In genomic region chr13:24625870-24626419, GRCh38 we compare ENCODE assay signal across 10 cellular contexts. TPM values are rescaled to one million over a fixed set of nuclear protein-coding genes. Genes with fewer than 3 reads are reported as not detected.
DNase-seq lines count a peak whose midpoint lies in the region; ATAC-seq and TF ChIP-seq lines count a peak whose summit lies in the region.
"Had no signal": no experiment of that assay in that cellular context is flagged by ENCODE, and none has a peak within 500 bp of the region (broad histone marks: within the 10 kb centered on the region; RNA-seq: fewer than 3 reads in every experiment).

No MANE protein-coding gene starts in this region.

- no peaks in the 10 kb centered on the region for H3K9me1 ChIP-seq in IMR-90 (ENCODE audit: insufficient read depth, low read length)

- no peak for TF ChIP-seq RAD21 in IMR-90 (IDR thresholded peaks at IDR 0.05; ENCODE audit: low read length)

- H3K4me1 ChIP-seq in left ventricle myocardium inferior, result peaks cover 4% of the 10 kb centered on the region
- H3K4me1 ChIP-seq in IMR-90 (ENCODE audit: control insufficient read depth, insufficient read depth, low read length), result peaks cover 2% of the 10 kb centered on the region; the same call in 1 of the 2 replicates
- H3K4me1 ChIP-seq in urinary bladder (ENCODE audit: insufficient read depth), result peaks cover 2% of the 10 kb centered on the region
- H3K4me1 ChIP-seq: thyroid gland had no signal

- H2BK120ac ChIP-seq in IMR-90 (ENCODE audit: low read depth, low read length), result no peak overlapping the region

- H2AK5ac ChIP-seq in IMR-90 (ENCODE audit: low read depth, low read length), result no peak overlapping the region

- intact Hi-C loops in left ventricle myocardium inferior (cut with micrococcal nuclease), result no loop called here
- intact Hi-C loops in Right ventricle myocardium superior (cut with DNase I), result no loop called here
- intact Hi-C loops in IMR-90 (cut with micrococcal nuclease), result no loop called here
- intact Hi-C loops in dendritic cell treated with granulocyte-macrophage colony-stimulating factor and Interleukin-4, amounts not matched to agents 40 ng/mL and 50 ng/mL, for 4 days (cut with micrococcal nuclease), result no loop called here

- H3K4me1 Mint-ChIP-seq in dendritic cell treated with granulocyte-macrophage colony-stimulating factor and Interleukin-4, amounts not matched to agents 40 ng/mL and 50 ng/mL, for 4 days (ENCODE audit: low read depth), result peaks cover 31% of the 10 kb centered on the region

- no peaks in the 10 kb centered on the region for H4K20me1 ChIP-seq in IMR-90 (ENCODE audit: insufficient read depth, low read length)

- no peak overlapping the region for H4K91ac ChIP-seq in IMR-90 (ENCODE audit: insufficient read depth, low read depth, low read length)

- H3K27ac ChIP-seq in left ventricle myocardium inferior (replicated peaks), result peak overlapping the region; percentile 19
- 0 out of 2 replicates have a peak overlapping the region, but pooled peaks have one; percentile 10 for H3K27ac ChIP-seq in IMR-90 (ENCODE audit: insufficient read depth, low read length)
- H3K27ac ChIP-seq in urinary bladder (ENCODE audit: low read depth), result peak overlapping the region; percentile 34
- H3K27ac ChIP-seq: C4-2B, thyroid gland had no signal

- H3K79me1 ChIP-seq in IMR-90 (ENCODE audit: low read depth in 1 of 2, low read length in 2 of 2), result no peaks in the 10 kb centered on the region

- no peak overlapping the region for H4K5ac ChIP-seq in IMR-90 (ENCODE audit: low read depth, low read length)

- dilution Hi-C loops in IMR-90 (cut with HindIII; ENCODE audit: low sequenced_read_pairs, unreplicated experiment), result no loop called here

- peaks cover 2% of the 10 kb centered on the region for H3K27me3 Mint-ChIP-seq in dendritic cell treated with granulocyte-macrophage colony-stimulating factor and Interleukin-4, amounts not matched to agents 40 ng/mL and 50 ng/mL, for 4 days

- no peak overlapping the region for H3K4ac ChIP-seq in IMR-90 (ENCODE audit: low read depth, low read length)

- no TSS peak for BruUV-seq in IMR-90 (replicated peaks; lab: Mats Ljungman, UMichigan)

- H3K23ac ChIP-seq in IMR-90 (ENCODE audit: low read depth, low read length), result no peak overlapping the region

- no peak for DNase-seq in left ventricle myocardium inferior
- DNase-seq in Right ventricle myocardium superior, result no peak
- DNase-seq in IMR-90, result no peak
- no peak for DNase-seq in germinal center (ENCODE audit: low spot score)
- DNase-seq in NCI-H524 treated with DMSO at 0.1 percent for 48 hours (lab: John Stamatoyannopoulos, UW), result no peak
- DNase-seq: thyroid gland had no signal

- H2BK15ac ChIP-seq in IMR-90 (ENCODE audit: low read depth, low read length), result no peak overlapping the region

- H3K9me3 ChIP-seq in left ventricle myocardium inferior (replicated peaks) (no peaks in the 10 kb centered on the region), IMR-90 (ENCODE audit: control insufficient read depth, insufficient read depth, low read length) (no peaks in the 10 kb centered on the region)
- H3K9me3 ChIP-seq: thyroid gland had no signal

- H4K8ac ChIP-seq in IMR-90 (ENCODE audit: low read depth in 2 of 2, low read length in 2 of 2), result no peak overlapping the region

- H2BK20ac ChIP-seq in IMR-90 (ENCODE audit: low read depth, low read length), result no peak overlapping the region

- H2AK9ac ChIP-seq in IMR-90 (replicated peaks; ENCODE audit: low read depth, low read length, poor library complexity), result no peak overlapping the region

- no peak overlapping the region for H3K4me2 ChIP-seq in IMR-90 (ENCODE audit: low read depth, low read length)

- H3K36me3 Mint-ChIP-seq in dendritic cell treated with granulocyte-macrophage colony-stimulating factor and Interleukin-4, amounts not matched to agents 40 ng/mL and 50 ng/mL, for 4 days (ENCODE audit: low read depth), result no peaks in the 10 kb centered on the region

- H3K4me3 ChIP-seq in left ventricle myocardium inferior, result no peak overlapping the region
- H3K4me3 ChIP-seq in IMR-90 (ENCODE audit: insufficient read depth, low read depth, low read length), result no peak overlapping the region
- H3K4me3 ChIP-seq in urinary bladder (ENCODE audit: low read depth, low read length), result no peak overlapping the region
- H3K4me3 ChIP-seq: thyroid gland had no signal

- H3K56ac ChIP-seq in IMR-90 (ENCODE audit: extremely low read depth, insufficient read depth, low read length), result no peak overlapping the region

- no peak for ATAC-seq in Right ventricle myocardium superior (ENCODE audit: poor library complexity)
- no peak for ATAC-seq in IMR-90 (ENCODE audit: low read depth)
- no peak for ATAC-seq in HG03457 (IDR thresholded peaks at IDR 0.05; ENCODE audit: unreplicated experiment)

- no peak overlapping the region for H3K9ac ChIP-seq in IMR-90 (ENCODE audit: low read depth, low read length)

- 58% methylated on average over 2 of the region's 7 CpGs; no CpG with 5 or more reads in 1 of the 2 experiments for WGBS in IMR-90 (ENCODE audit: extremely low coverage in 2 of 2, insufficient read length in 1 of 2), 2 experiments
- WGBS in urinary bladder, result 79% methylated on average over 7 of the region's 7 CpGs

- peaks cover 5% of the 10 kb centered on the region for H3K27me3 ChIP-seq in left ventricle myocardium inferior (ENCODE audit: low read depth)
- no peaks in the 10 kb centered on the region for H3K27me3 ChIP-seq in IMR-90 (ENCODE audit: control insufficient read depth, insufficient read depth, low read length)
- H3K27me3 ChIP-seq: thyroid gland had no signal

- no peaks in the 10 kb centered on the region for H3K9me3 Mint-ChIP-seq in dendritic cell treated with granulocyte-macrophage colony-stimulating factor and Interleukin-4, amounts not matched to agents 40 ng/mL and 50 ng/mL, for 4 days

- TF ChIP-seq CTCF in left ventricle myocardium inferior (IDR thresholded peaks at IDR 0.05; ENCODE audit: borderline replicate concordance) (no peak), IMR-90 (conservative IDR thresholded peaks at IDR 0.05; ENCODE audit: low read depth, low read length) (no peak)

- H3K36me3 ChIP-seq in left ventricle myocardium inferior (no peaks in the 10 kb centered on the region), IMR-90 (ENCODE audit: control insufficient read depth, insufficient read depth, low read length) (no peaks in the 10 kb centered on the region), urinary bladder (ENCODE audit: insufficient read depth) (no peaks in the 10 kb centered on the region)
- H3K36me3 ChIP-seq: thyroid gland had no signal

- in situ Hi-C loops in IMR-90 (cut with MboI; ENCODE audit: low sequenced_read_pairs), result no loop called here

- TF ChIP-seq POLR2A in IMR-90 (IDR thresholded peaks at IDR 0.05; ENCODE audit: low read depth, low read length), result no peak

- peak overlapping the region; percentile 47 for H3K27ac Mint-ChIP-seq in dendritic cell treated with granulocyte-macrophage colony-stimulating factor and Interleukin-4, amounts not matched to agents 40 ng/mL and 50 ng/mL, for 4 days

- POLR2A ChIA-PET in IMR-90 (lab: Charles Lee; ENCODE audit: unreplicated experiment), result no interaction called here

- no peak overlapping the region for H3K4me3 Mint-ChIP-seq in dendritic cell treated with granulocyte-macrophage colony-stimulating factor and Interleukin-4, amounts not matched to agents 40 ng/mL and 50 ng/mL, for 4 days

- no peak overlapping the region for H2BK5ac ChIP-seq in IMR-90 (ENCODE audit: low read depth, low read length, poor library complexity, severe bottlenecking)

- no peak overlapping the region for H2AFZ ChIP-seq in IMR-90 (replicated peaks; ENCODE audit: low read length, poor library complexity)

- no peak overlapping the region for H3K14ac ChIP-seq in IMR-90 (replicated peaks; ENCODE audit: low read depth, low read length)

- CTCF ChIA-PET in IMR-90 (lab: Yijun Ruan, JAX), result no interaction called here

- no peak overlapping the region for H3K18ac ChIP-seq in IMR-90 (ENCODE audit: low read depth, low read length)

TF ChIP-seq in IMR-90, 13 proteins besides CTCF, POLR2A, EP300 and RAD21:
- TF ChIP-seq ELK1 (IDR thresholded peaks at IDR 0.05; ENCODE audit: borderline replicate concordance, low read depth, low read length), result no peak
- no peak for TF ChIP-seq NFE2L2 (IDR thresholded peaks at IDR 0.05; ENCODE audit: low read depth, low read length)
- no peak for TF ChIP-seq MAZ (IDR thresholded peaks at IDR 0.05; ENCODE audit: borderline replicate concordance, low read depth, low read length)
- TF ChIP-seq MXI1 (IDR thresholded peaks at IDR 0.05; ENCODE audit: borderline replicate concordance, low read depth, low read length), result no peak
- TF ChIP-seq CHD1 (IDR thresholded peaks at IDR 0.05; ENCODE audit: low read depth, low read length), result no peak
- TF ChIP-seq MAFK (IDR thresholded peaks at IDR 0.05; ENCODE audit: low read depth, low read length), result no peak
- no peak for TF ChIP-seq RFX5 (IDR thresholded peaks at IDR 0.05; ENCODE audit: low read depth, low read length)

RNA-seq across cellular contexts. Expression of gene ATP12A, which starts 54.3 kb away (rescaled TPM):
- total RNA-seq in left ventricle myocardium inferior (not detected), Right ventricle myocardium superior (not detected), IMR-90 (2012; rRNA removed) (not detected in 2 replicates), urinary bladder (0.42 TPM)
- polyA plus RNA-seq in IMR-90 (2012; rRNA removed) (not detected in 2 replicates), urinary bladder (not detected)
- polyA plus RNA-seq in IMR-90 (2012; cell fraction: cytosol; rRNA removed), result not detected in 2 replicates
- polyA plus RNA-seq in IMR-90 (2012; cell fraction: nucleus; rRNA removed; ENCODE audit: low replicate concordance), result not detected in 2 replicates
